18 cellular contexts compared by ENCODE assay signal in the genomic region with DNA sequence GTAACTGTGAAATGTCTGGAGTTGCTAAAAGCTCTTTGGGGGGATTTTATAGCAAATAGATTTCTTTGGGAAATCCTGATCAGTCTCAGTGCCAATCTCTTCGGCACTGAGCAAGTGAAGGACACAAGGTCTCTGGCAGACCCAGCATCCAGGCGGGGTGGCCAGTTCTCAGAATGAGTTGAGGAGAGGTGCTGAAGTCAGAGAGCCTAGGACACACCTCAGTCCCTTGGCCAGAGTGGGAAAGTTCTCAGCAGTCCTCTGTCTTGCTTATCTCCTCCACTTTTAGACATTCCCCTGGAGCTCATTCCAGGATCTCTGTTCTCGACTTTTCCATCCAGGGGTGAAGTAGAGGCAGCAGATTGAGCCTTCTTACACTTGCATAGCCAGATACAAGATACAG.
"Had no signal": no experiment of that assay in that cellular context is flagged by ENCODE, and none has a peak within 500 bp of the region (broad histone marks: within the 10 kb centered on the region; RNA-seq: fewer than 3 reads in every experiment).

No MANE protein-coding gene starts in this region.

- H3K27ac ChIP-seq: epithelial cell of prostate, esophagus squamous epithelium, hepatocyte, right atrium auricular region, tibial artery, upper lobe of right lung, vagina had no signal

- H3K4me2 ChIP-seq: hepatocyte, smooth muscle cell had no signal

- H3K79me2 ChIP-seq: hepatocyte had no signal

- FAIRE-seq: islet of Langerhans had no signal

- H3K9me3 ChIP-seq: esophagus squamous epithelium, right atrium auricular region, tibial artery, upper lobe of right lung, vagina had no signal

- DNase-seq: effector memory CD8-positive, alpha-beta T cell; esophagus squamous epithelium; foreskin fibroblast; head of caudate nucleus; kidney glomerular epithelial cell; natural killer cell; posterior cingulate gyrus; stimulated activated CD4-positive, alpha-beta T cell treated with anti-CD3 and anti-CD28 coated beads, Interleukin-2, amount 100 ng/mL, for 48 hours; stimulated activated CD8-positive, alpha-beta memory T cell treated with anti-CD3 and anti-CD28 coated beads, Interleukin-4, amount 100 ng/mL, for 48 hours; tibial artery; upper lobe of right lung had no signal

- ATAC-seq: effector memory CD8-positive, alpha-beta T cell; natural killer cell; stimulated activated effector memory CD8-positive, alpha-beta T cell treated with anti-CD3 and anti-CD28 coated beads, Interleukin-12 subunit alpha, Interleukin-12 subunit beta, amount 100 ng/mL, for 72 hours; upper lobe of right lung had no signal

- H2AFZ ChIP-seq: hepatocyte had no signal

- H3K4me3 ChIP-seq: esophagus squamous epithelium, hepatocyte, right atrium auricular region, smooth muscle cell, tibial artery, upper lobe of right lung, vagina had no signal
